Comparison of ENCODE assay signal across 8 cellular contexts in genomic region chr10:85786401-85786899, GRCh38.
DNase-seq lines count a peak whose midpoint lies in the region; ATAC-seq, FAIRE-seq and TF ChIP-seq lines count a peak whose summit lies in the region.

No MANE protein-coding gene starts in this region.

- H3K9ac ChIP-seq in SK-N-SH (no peak overlapping the region), keratinocyte (ENCODE audit: control insufficient read depth, extremely low read depth, insufficient read depth, low read length) (no peak overlapping the region)

- no peak for FAIRE-seq in keratinocyte (lab: Jason Lieb, UNC)

- H3K27me3 Mint-ChIP-seq in activated T-cell treated with anti-CD3 and anti-CD28 coated beads, Interleukin-2, amount 50 U/mL, for 4 hours (ENCODE audit: low read depth), result no peaks in the 10 kb centered on the region

- no peaks in the 10 kb centered on the region for H3K36me3 Mint-ChIP-seq in activated T-cell treated with anti-CD3 and anti-CD28 coated beads, Interleukin-2, amount 50 U/mL, for 4 hours (ENCODE audit: insufficient read depth)

- H3K9me2 ChIP-seq in SK-N-SH, result no peaks in the 10 kb centered on the region

- no peak overlapping the region for H3K4me2 ChIP-seq in SK-N-SH
- H3K4me2 ChIP-seq in keratinocyte (ENCODE audit: control insufficient read depth, extremely low read depth, insufficient read depth, low read depth, low read length), result no peak overlapping the region

- peak; percentile 73 for TF ChIP-seq RAD21 in SK-N-SH (IDR thresholded peaks at IDR 0.05; ENCODE audit: low read length)

- H3K4me3 Mint-ChIP-seq in activated T-cell treated with anti-CD3 and anti-CD28 coated beads, Interleukin-2, amount 50 U/mL, for 4 hours, result no peak overlapping the region

- no peaks in the 10 kb centered on the region for H3K4me1 Mint-ChIP-seq in activated T-cell treated with anti-CD3 and anti-CD28 coated beads, Interleukin-2, amount 50 U/mL, for 4 hours (ENCODE audit: low read depth)

- H3K36me3 ChIP-seq in GM06990 (ENCODE audit: control insufficient read depth, insufficient read depth, low read length) (no peaks in the 10 kb centered on the region), SK-N-SH (replicated peaks in 1 of 2; ENCODE audit: control insufficient read depth in 1 of 2, insufficient read depth in 2 of 2, low read length in 1 of 2) (no peaks in the 10 kb centered on the region), keratinocyte (ENCODE audit: control insufficient read depth in 2 of 2, extremely low read depth in 1 of 2, insufficient read depth in 2 of 2, low read length in 2 of 2) (no peaks in the 10 kb centered on the region)

- H3K27me3 ChIP-seq in GM06990 (replicated peaks; ENCODE audit: control insufficient read depth, insufficient read depth, low read length) (no peaks in the 10 kb centered on the region), SK-N-SH (ENCODE audit: insufficient read depth) (no peaks in the 10 kb centered on the region), keratinocyte (ENCODE audit: control insufficient read depth, extremely low read depth, insufficient read depth, low read length) (no peaks in the 10 kb centered on the region)

- H2AFZ ChIP-seq in SK-N-SH (ENCODE audit: low read depth) (no peak overlapping the region), keratinocyte (ENCODE audit: control insufficient read depth, low read length) (no peak overlapping the region)

- dilution Hi-C loops in keratinocyte (cut with MboI; ENCODE audit: extremely low pct_ligation_motif_present, low sequenced_read_pairs), result no loop called here

- H4K20me1 ChIP-seq in SK-N-SH (ENCODE audit: insufficient read depth), result no peaks in the 10 kb centered on the region
- H4K20me1 ChIP-seq in keratinocyte (ENCODE audit: control insufficient read depth, extremely low read depth, insufficient read depth, low read length), result no peaks in the 10 kb centered on the region

- H3K9me1 ChIP-seq in keratinocyte (ENCODE audit: control insufficient read depth, extremely low read depth, insufficient read depth, low read length), result no peaks in the 10 kb centered on the region

- no peaks in the 10 kb centered on the region for H3K9me3 Mint-ChIP-seq in activated T-cell treated with anti-CD3 and anti-CD28 coated beads, Interleukin-2, amount 50 U/mL, for 4 hours

- peak in 1 of 2 experiments; percentile 77; a peak in 2 of 4 replicates for TF ChIP-seq EP300 in SK-N-SH (IDR thresholded peaks at IDR 0.05; ENCODE audit: borderline replicate concordance in 1 of 2, low read depth in 1 of 2, low read length in 1 of 2)

- TF ChIP-seq CTCF in GM06990 (IDR thresholded peaks at IDR 0.05; ENCODE audit: insufficient read depth, low read length, poor library complexity, severe bottlenecking) (peak; percentile 48), SK-N-SH (IDR thresholded peaks at IDR 0.05) (no peak), keratinocyte (optimal IDR thresholded peaks at IDR 0.05 in 1 of 3, IDR thresholded peaks at IDR 0.05 in 1 of 3, conservative IDR thresholded peaks at IDR 0.05 in 1 of 3; ENCODE audit: extremely low read depth in 1 of 3, insufficient read depth in 2 of 3, low read length in 3 of 3) (peak in 2 of 3 experiments; percentile 10 to 33), omental fat pad (IDR thresholded peaks at IDR 0.05) (no peak)

- H3K4me1 ChIP-seq in SK-N-SH (ENCODE audit: control insufficient read depth in 1 of 2, insufficient read depth in 2 of 2, low read depth in 1 of 2, low read length in 1 of 2), result peaks cover 0 to 10% of the 10 kb centered on the region in 2 experiments; a peak in 1 of 4 replicates
- no peaks in the 10 kb centered on the region for H3K4me1 ChIP-seq in keratinocyte (ENCODE audit: control insufficient read depth, extremely low read depth, insufficient read depth, low read length)

- no peak for DNase-seq in GM06990 (ENCODE audit: extremely low read depth, insufficient read length)
- peak; percentile 44 for DNase-seq in HT-29 (ENCODE audit: low spot score)
- peak; percentile 78 for DNase-seq in SK-N-SH
- DNase-seq in keratinocyte (ENCODE audit: low read depth, low spot score), result no peak
- no peak for DNase-seq in omental fat pad (ENCODE audit: low spot score)
- DNase-seq in Ammon's horn (ENCODE audit: low spot score), result no peak
- no peak for DNase-seq in activated naive CD4-positive, alpha-beta T cell treated with Interleukin-2 at 50 U/mL for 16 hours
- DNase-seq in activated T-cell treated with anti-CD3 and anti-CD28 coated beads, Interleukin-2, amount 50 U/mL, for 4 hours, result no peak

- WGBS in SK-N-SH (ENCODE audit: low lambda C conversion rate), result 7% methylated on average over 10 of the region's 10 CpGs

- no peak for ATAC-seq in omental fat pad (ENCODE audit: low FRiP score)
- ATAC-seq in activated T-cell treated with anti-CD3 and anti-CD28 coated beads, Interleukin-2, amount 50 U/mL, for 4 hours, result no peak

- no peaks in the 10 kb centered on the region for H3K79me2 ChIP-seq in SK-N-SH (ENCODE audit: insufficient read depth)
- no peaks in the 10 kb centered on the region for H3K79me2 ChIP-seq in keratinocyte (ENCODE audit: control insufficient read depth, insufficient read depth, low read length)

- H3K4me3 ChIP-seq in GM06990 (replicated peaks; ENCODE audit: low read depth, low read length), result no peak overlapping the region
- no peak overlapping the region for H3K4me3 ChIP-seq in SK-N-SH (ENCODE audit: low read depth in 2 of 2, low read length in 1 of 2)
- no peak overlapping the region for H3K4me3 ChIP-seq in keratinocyte (ENCODE audit: control insufficient read depth in 2 of 3, extremely low read depth in 1 of 3, insufficient read depth in 2 of 3, low read depth in 1 of 3, low read length in 3 of 3)

- CTCF ChIA-PET in SK-N-SH (lab: Yijun Ruan, JAX), result interaction anchor here (0.6 to 2.8 kb wide), 20 partner anchors 9 to 591 kb away, joined by 3 to 18 read pairs (median 3); no protein-coding TSS in a partner anchor

- H3K27ac ChIP-seq in SK-N-SH (ENCODE audit: low read depth in 2 of 2, low read length in 1 of 2), result no peak overlapping the region
- no peak overlapping the region for H3K27ac ChIP-seq in keratinocyte (ENCODE audit: control insufficient read depth, insufficient read depth, low read length)

- H3K9me3 ChIP-seq in SK-N-SH (no peaks in the 10 kb centered on the region), keratinocyte (ENCODE audit: control insufficient read depth, low read depth, low read length) (no peaks in the 10 kb centered on the region)

- POLR2A ChIA-PET in SK-N-SH (lab: Yijun Ruan, JAX), result no interaction called here

- no peaks in the 10 kb centered on the region for H3F3A ChIP-seq in SK-N-SH (replicated peaks; ENCODE audit: insufficient read depth)

TF ChIP-seq in SK-N-SH, 30 proteins besides CTCF, POLR2A, EP300 and RAD21:
- no peak for TF ChIP-seq USF1 (IDR thresholded peaks at IDR 0.05; ENCODE audit: borderline replicate concordance, low read depth)
- no peak for TF ChIP-seq POLR2AphosphoS5 (IDR thresholded peaks at IDR 0.05; ENCODE audit: low read depth, low read length)
- TF ChIP-seq RCOR1 (IDR thresholded peaks at IDR 0.05; ENCODE audit: low read length), result peak; percentile 93
- peak; percentile 39 for TF ChIP-seq CHD2 (IDR thresholded peaks at IDR 0.05; ENCODE audit: low read length, partially characterized antibody)
- peak; percentile 21; the same call in 1 of the 2 replicates for TF ChIP-seq SMC3 (IDR thresholded peaks at IDR 0.05; ENCODE audit: low read depth, low read length)
- no peak for TF ChIP-seq JUND (IDR thresholded peaks at IDR 0.05)
- TF ChIP-seq GABPA (IDR thresholded peaks at IDR 0.05; ENCODE audit: low read depth), result no peak
- peak; percentile 96 for TF ChIP-seq GATA2 (CRISPR knock-in tag; IDR thresholded peaks at IDR 0.05)
- peak; percentile 90 for TF ChIP-seq MXI1 (IDR thresholded peaks at IDR 0.05; ENCODE audit: low read depth, low read length)
- TF ChIP-seq FOXJ3 (CRISPR knock-in tag; IDR thresholded peaks at IDR 0.05), result peak; percentile 59; the same call in 1 of the 2 replicates
- no peak for TF ChIP-seq MEF2A (IDR thresholded peaks at IDR 0.05; ENCODE audit: borderline replicate concordance, low read depth)

Comparison
In these comparisons a context has a peak if more than half of its experiments do, and no peak if none do; other contexts are left out.
1. DNase-seq: peak in HT-29 (single experiment) and SK-N-SH (single experiment); none in GM06990 (single experiment), keratinocyte (single experiment), omental fat pad (single experiment), Ammon's horn (single experiment), activated naive CD4-positive, alpha-beta T cell treated with Interleukin-2 at 50 U/mL for 16 hours (single experiment) and activated T-cell treated with anti-CD3 and anti-CD28 coated beads, Interleukin-2, amount 50 U/mL, for 4 hours (single experiment).
2. CTCF ChIP-seq: peak in GM06990 (single experiment) and keratinocyte (2 of 3); none in SK-N-SH (single experiment) and omental fat pad (0 of 3).